ENCODE assay signal across 8 cellular contexts in the genomic region with DNA sequence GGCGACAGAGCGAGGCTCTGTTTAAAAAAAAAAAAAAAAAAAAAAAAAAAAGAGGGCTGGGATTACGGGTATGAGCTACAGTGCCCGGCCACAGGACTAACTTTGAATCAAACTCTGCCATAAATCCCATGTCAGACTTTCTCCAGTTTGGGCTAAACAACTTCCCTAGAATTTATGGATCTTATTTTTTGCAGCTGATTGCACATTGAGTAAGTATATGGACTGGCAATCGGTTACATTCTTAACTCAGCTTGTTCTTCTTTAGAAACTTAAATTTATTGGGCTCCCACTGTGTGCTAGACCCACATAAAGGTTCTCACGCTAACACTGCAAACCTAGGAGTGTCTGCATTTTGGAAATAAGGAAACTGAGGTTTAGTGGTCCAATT. TPM values are rescaled to one million over a fixed set of nuclear protein-coding genes. Genes with fewer than 3 reads are reported as not detected.
DNase-seq lines count a peak whose midpoint lies in the region; ATAC-seq, FAIRE-seq and TF ChIP-seq lines count a peak whose summit lies in the region.

No MANE protein-coding gene starts in this region.

- peak overlapping the region; percentile 80 for H3K9ac ChIP-seq in MM.1S (ENCODE audit: low read length)
- H3K9ac ChIP-seq in H1 (replicated peaks in 1 of 4; ENCODE audit: extremely low read depth in 1 of 4, low read depth in 3 of 4, low read length in 3 of 4), result peak overlapping the region in 2 of 4 experiments; percentile 52 to 77; a peak in 4 of 7 replicates

- FAIRE-seq in H1 (lab: Jason Lieb, UNC), result no peak

- whole genome bisulfite sequencing in H1 (ENCODE audit: extremely low coverage in 1 of 2, insufficient coverage in 1 of 2, insufficient read length in 1 of 2, insufficient replicate concordance in 2 of 2, low coverage in 1 of 2, low lambda C conversion rate in 2 of 2, missing lambda C conversion rate in 1 of 2), 2 experiments, result 77% methylated on average over 6 of the region's 6 CpGs; no CpG with 5 or more reads in 1 of the 2 experiments

- peaks cover 39% of the 10 kb centered on the region for H3K79me2 ChIP-seq in MM.1S (ENCODE audit: low read length)
- H3K79me2 ChIP-seq in H1 (ENCODE audit: control insufficient read depth in 1 of 2, insufficient read depth in 2 of 2, low read length in 2 of 2), result peaks cover 0 to 25% of the 10 kb centered on the region in 2 experiments; a peak in 2 of 4 replicates

- H3K4me3 ChIP-seq in MM.1S (ENCODE audit: low read length), result peak overlapping the region; percentile 61
- peak overlapping the region; percentile 54 to 71 (median 63) for H3K4me3 ChIP-seq in H1 (ENCODE audit: extremely low read depth in 1 of 4, insufficient read depth in 2 of 4, low read depth in 3 of 4, low read length in 4 of 4)
- peak overlapping the region; percentile 91 for H3K4me3 ChIP-seq in neuron (ENCODE audit: low read length)

- in situ Hi-C loops in ACHN (cut with HindIII; ENCODE audit: low pct_ligation_motif_present, low pct_unique_long_range_greater_than_20kb, low sequenced_read_pairs), result no loop called here

- no peaks in the 10 kb centered on the region for H3K9me3 ChIP-seq in MM.1S (replicated peaks; ENCODE audit: insufficient read depth, low read length)
- H3K9me3 ChIP-seq in H1 (ENCODE audit: insufficient read depth in 2 of 2, low read depth in 1 of 2, low read length in 1 of 2), result no peaks in the 10 kb centered on the region; a peak in 1 of 4 replicates
- H3K9me3 ChIP-seq in neuron (ENCODE audit: low read length), result peaks cover under 1% of the 10 kb centered on the region

- no peak for DNase-seq in CD14-positive monocyte (ENCODE audit: low spot score)
- DNase-seq in MM.1S, result no peak
- no peak for DNase-seq in H1 (ENCODE audit: low read depth in 1 of 2, low spot score in 2 of 2)
- DNase-seq in ACHN, result no peak
- DNase-seq in NCI-H82 (lab: John Stamatoyannopoulos, UW), result no peak

- H4K91ac ChIP-seq in H1 (replicated peaks; ENCODE audit: insufficient read length, low read length), result peak overlapping the region; percentile 92

- no peak overlapping the region for H2BK12ac ChIP-seq in H1 (ENCODE audit: low read depth, low read length)

- no peaks in the 10 kb centered on the region for H3K9me3 Mint-ChIP-seq in CD14-positive monocyte

- no peak overlapping the region for H2BK5ac ChIP-seq in H1 (ENCODE audit: low read depth, low read length)

- peaks cover 5% of the 10 kb centered on the region; the same call in 1 of the 2 replicates for H3K23me2 ChIP-seq in H1 (ENCODE audit: low read depth, low read length)

- peak overlapping the region; percentile 74 for H2AFZ ChIP-seq in MM.1S (ENCODE audit: low read length)
- peak overlapping the region; percentile 99 for H2AFZ ChIP-seq in H1 (ENCODE audit: low read length)
- H2AFZ ChIP-seq in neuron (ENCODE audit: low read depth, low read length), result peak overlapping the region; percentile 73

- no peak overlapping the region for H2BK120ac ChIP-seq in H1 (replicated peaks; ENCODE audit: low read depth, low read length)

- H2AK5ac ChIP-seq in H1 (ENCODE audit: low read depth, low read length), result no peak overlapping the region

- POLR2A ChIA-PET in H1 (lab: Charles Lee; ENCODE audit: partially characterized antibody), result interaction anchor here (0.6 to 1.5 kb wide), 2 partner anchors 9 to 460 kb away, joined by 3 read pairs; no protein-coding TSS in a partner anchor

- no peaks in the 10 kb centered on the region for H3K27me3 ChIP-seq in MM.1S (replicated peaks; ENCODE audit: insufficient read depth, low read length)
- peaks cover 0 to 7% (median 3%) of the 10 kb centered on the region in 4 experiments; a peak in 2 of 7 replicates for H3K27me3 ChIP-seq in H1 (replicated peaks in 1 of 4; ENCODE audit: control insufficient read depth in 3 of 4, extremely low read depth in 1 of 4, insufficient read depth in 3 of 4, low read length in 3 of 4)
- H3K27me3 ChIP-seq in neuron (ENCODE audit: insufficient read depth, low read length), result no peaks in the 10 kb centered on the region

- peak overlapping the region; percentile 47 for H4K5ac ChIP-seq in H1 (ENCODE audit: insufficient read length, low read depth, low read length)

- no peak for TF ChIP-seq POLR2A in H1 (IDR thresholded peaks at IDR 0.05; ENCODE audit: control extremely low read depth in 1 of 2, low read depth in 2 of 2, low read length in 2 of 2)

- H3K14ac ChIP-seq in H1 (ENCODE audit: insufficient read length), result no peak overlapping the region

- CTCF ChIA-PET in H1 (lab: Charles Lee; ENCODE audit: partially characterized antibody), result interaction anchor here (0.6 to 3.2 kb wide), 9 partner anchors 10 to 127 kb away, joined by 3 to 36 read pairs (median 3); partner anchors contain the start of gene B3GNT9

- no peaks in the 10 kb centered on the region; the same call in 1 of the 2 replicates for H3K79me1 ChIP-seq in H1 (ENCODE audit: low read depth, low read length)

- ATAC-seq in HG03108 (IDR thresholded peaks at IDR 0.05; ENCODE audit: unreplicated experiment), result no peak
- ATAC-seq in HG03135 (IDR thresholded peaks at IDR 0.05; ENCODE audit: unreplicated experiment), result no peak

- no peak for TF ChIP-seq EP300 in H1 (IDR thresholded peaks at IDR 0.05; ENCODE audit: borderline replicate concordance in 1 of 2, low read depth in 2 of 2, low read length in 2 of 2)

- H3K9me2 ChIP-seq in MM.1S (replicated peaks; ENCODE audit: insufficient read depth, low read length), result no peaks in the 10 kb centered on the region

- peak overlapping the region; percentile 81 to 89 for H3K4me3 Mint-ChIP-seq in CD14-positive monocyte

- H3K27me3 Mint-ChIP-seq in CD14-positive monocyte (ENCODE audit: low read depth in 3 of 3), result no peaks in the 10 kb centered on the region

- H3K4me1 ChIP-seq in MM.1S (ENCODE audit: low read length) (peaks cover 12% of the 10 kb centered on the region), H1 (replicated peaks in 1 of 4; ENCODE audit: control insufficient read depth in 3 of 4, insufficient read depth in 4 of 4, low read length in 3 of 4) (peaks cover 0 to 4% (median 1%) of the 10 kb centered on the region in 4 experiments; a peak in 2 of 7 replicates), neuron (ENCODE audit: insufficient read depth, low read length) (peaks cover 12% of the 10 kb centered on the region)

- H3K23ac ChIP-seq in H1 (ENCODE audit: insufficient read length), result no peak overlapping the region

- TF ChIP-seq RAD21 in H1 (IDR thresholded peaks at IDR 0.05 in 1 of 2, conservative IDR thresholded peaks at IDR 0.05 in 1 of 2; ENCODE audit: low read depth in 2 of 2, low read length in 2 of 2), result no peak

- H2BK15ac ChIP-seq in H1 (ENCODE audit: low read length), result no peak overlapping the region

- TF ChIP-seq CTCF in CD14-positive monocyte (IDR thresholded peaks at IDR 0.05) (no peak), MM.1S (IDR thresholded peaks at IDR 0.05; ENCODE audit: low read length) (no peak), H1 (IDR thresholded peaks at IDR 0.05; ENCODE audit: control extremely low read depth in 1 of 3, insufficient read depth in 1 of 3, low read depth in 1 of 3, low read length in 3 of 3) (no peak)

- H3K4me2 ChIP-seq in MM.1S (ENCODE audit: low read depth, low read length) (peak overlapping the region; percentile 69), H1 (ENCODE audit: insufficient read depth in 1 of 2, low read depth in 2 of 2, low read length in 2 of 2) (peak overlapping the region; percentile 75 to 95)

- peaks cover 11 to 16% of the 10 kb centered on the region in 2 donors for H3K36me3 Mint-ChIP-seq in CD14-positive monocyte

- H3K4ac ChIP-seq in H1 (replicated peaks; ENCODE audit: insufficient read length, low read depth, low read length), result no peak overlapping the region

- H3K36me3 ChIP-seq in MM.1S (replicated peaks; ENCODE audit: insufficient read depth, low read length) (peaks cover 5% of the 10 kb centered on the region; the same call in 1 of the 2 replicates), H1 (ENCODE audit: control insufficient read depth in 2 of 4, insufficient read depth in 4 of 4, low read length in 3 of 4) (no peaks in the 10 kb centered on the region), neuron (ENCODE audit: insufficient read depth, low read length) (peaks cover 20% of the 10 kb centered on the region)

- H4K20me1 ChIP-seq in MM.1S (ENCODE audit: insufficient read depth, low read length), result no peaks in the 10 kb centered on the region
- peaks cover 0 to 3% of the 10 kb centered on the region in 2 experiments for H4K20me1 ChIP-seq in H1 (replicated peaks in 1 of 2; ENCODE audit: control insufficient read depth in 1 of 2, insufficient read depth in 2 of 2, low read length in 2 of 2)

- no peak overlapping the region for H3K56ac ChIP-seq in H1 (replicated peaks; ENCODE audit: insufficient read length, low read depth, low read length)

- intact Hi-C loops in CD14-positive monocyte (cut with micrococcal nuclease), result loop anchor here (5.0 to 10.0 kb wide), 2 partner anchors 77 to 89 kb away; partner anchors contain the start of gene PHAF1 (in 1 of the 2)

- H3F3A ChIP-seq in MM.1S (ENCODE audit: insufficient read depth, low read length), result 0 out of 2 replicates have a peak, but pooled peaks cover 2% of the 10 kb centered on the region

- H3K4me1 Mint-ChIP-seq in CD14-positive monocyte, result peaks cover 27% of the 10 kb centered on the region

- H3K18ac ChIP-seq in H1 (ENCODE audit: extremely low read depth, low read length), result 0 out of 2 replicates have a peak overlapping the region, but pooled peaks have one; percentile 78

- H4K8ac ChIP-seq in H1 (ENCODE audit: extremely low read depth, insufficient read depth, low read length), result peak overlapping the region; percentile 96; the same call in 1 of the 2 replicates

- no peak overlapping the region for H2BK20ac ChIP-seq in H1 (ENCODE audit: low read length)

- H3K27ac Mint-ChIP-seq in CD14-positive monocyte, result peak overlapping the region; percentile 91 to 98 (median 96)

- H3K27ac ChIP-seq in MM.1S (ENCODE audit: low read length) (peak overlapping the region; percentile 72; the same call in 1 of the 2 replicates), H1 (ENCODE audit: low read depth, low read length) (no peak overlapping the region)

RNA-seq across cellular contexts. Expression of gene CBFB, which starts 0.8 kb away (rescaled TPM):
- polyA plus RNA-seq in CD14-positive monocyte (10 to 100 TPM; 28.3 to 45.4 TPM), H1 (2011; rRNA removed) (8.0 and 11.5 TPM in 2 replicates)
- 31.6 and 34.3 TPM in 2 replicates for total RNA-seq in H1 (2021; fragmentation: NEBNext Ultra II Directional; extraction: Animal tissue kit (Norgen Biotek cat#: 25700))
- polyA plus RNA-seq in H1 (2011; cell fraction: cytosol; rRNA removed), result 15.3 TPM
- polyA plus RNA-seq in H1 (2011; cell fraction: nucleus; rRNA removed), result 4.1 TPM
- 27.8 to 34.2 TPM (median 32.1 TPM) in 4 replicates for polyA plus RNA-seq in H1 (2012, experiment 1 of 2)
- polyA plus RNA-seq in H1 (2012, experiment 2 of 2), result 2.8 TPM
- polyA plus RNA-seq in H1 (2013, experiment 1 of 2), result 23.0 TPM
- polyA plus RNA-seq in H1 (2013, experiment 2 of 2), result 24.7 TPM
- 10.0 and 10.5 TPM in 2 replicates for polyA minus RNA-seq in H1 (2011; rRNA and poly(A)+ RNA removed)
- polyA minus RNA-seq in H1 (2011; cell fraction: cytosol; rRNA and poly(A)+ RNA removed), result 16.9 TPM
- 9.0 TPM for polyA minus RNA-seq in H1 (2011; cell fraction: nucleus; rRNA and poly(A)+ RNA removed)

RNA-seq across cellular contexts. Expression of gene CES4A, which starts 39.8 kb away (rescaled TPM):
- polyA plus RNA-seq in CD14-positive monocyte, result 1 to 10 TPM; 3.3 to 4.1 TPM
- 0.93 TPM in 1 of 2 replicates, not detected in the other for total RNA-seq in H1 (2021; fragmentation: NEBNext Ultra II Directional; extraction: Animal tissue kit (Norgen Biotek cat#: 25700))
- 0.88 and 1.5 TPM in 2 replicates for polyA plus RNA-seq in H1 (2011; rRNA removed)
- polyA plus RNA-seq in H1 (2011; cell fraction: cytosol; rRNA removed), result 0.52 TPM
- polyA plus RNA-seq in H1 (2011; cell fraction: nucleus; rRNA removed), result 2.1 TPM
- polyA plus RNA-seq in H1 (2012, experiment 1 of 2), result 0.47 to 1.1 TPM (median 0.92 TPM) in 4 replicates
- polyA plus RNA-seq in H1 (2012, experiment 2 of 2), result not detected
- 0.34 TPM for polyA plus RNA-seq in H1 (2013, experiment 1 of 2)
- 0.22 TPM for polyA plus RNA-seq in H1 (2013, experiment 2 of 2)
- polyA minus RNA-seq in H1 (2011; rRNA and poly(A)+ RNA removed), result 0.47 and 1.2 TPM in 2 replicates
- not detected for polyA minus RNA-seq in H1 (2011; cell fraction: cytosol; rRNA and poly(A)+ RNA removed)
- polyA minus RNA-seq in H1 (2011; cell fraction: nucleus; rRNA and poly(A)+ RNA removed), result 0.60 TPM
